1 cellular context compared by ENCODE assay signal in the genomic region with DNA sequence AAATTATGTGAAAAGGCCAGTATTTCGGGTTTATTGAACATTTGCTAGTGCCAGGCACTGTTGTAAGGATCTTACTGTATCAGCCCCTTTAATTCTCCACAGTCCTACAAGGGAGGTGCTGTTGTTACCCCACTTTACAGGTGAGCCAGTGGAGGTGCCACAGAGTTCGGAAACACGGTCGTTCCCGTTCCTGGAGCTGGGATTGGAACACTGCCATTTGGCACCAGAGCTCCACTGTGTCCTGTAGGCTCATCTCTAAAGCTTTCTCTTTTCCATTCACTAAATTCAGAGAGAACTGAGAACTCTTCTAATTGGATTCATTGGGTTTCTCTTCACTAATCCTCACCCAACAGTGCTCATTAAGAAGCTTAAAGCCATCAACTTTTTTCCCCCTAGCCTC.
TF ChIP-seq lines count a peak whose summit lies in the region.

No MANE protein-coding gene starts in this region.

TF ChIP-seq in HepG2, 621 proteins besides CTCF, POLR2A, EP300 and RAD21:
- TF ChIP-seq, protein P1, sequence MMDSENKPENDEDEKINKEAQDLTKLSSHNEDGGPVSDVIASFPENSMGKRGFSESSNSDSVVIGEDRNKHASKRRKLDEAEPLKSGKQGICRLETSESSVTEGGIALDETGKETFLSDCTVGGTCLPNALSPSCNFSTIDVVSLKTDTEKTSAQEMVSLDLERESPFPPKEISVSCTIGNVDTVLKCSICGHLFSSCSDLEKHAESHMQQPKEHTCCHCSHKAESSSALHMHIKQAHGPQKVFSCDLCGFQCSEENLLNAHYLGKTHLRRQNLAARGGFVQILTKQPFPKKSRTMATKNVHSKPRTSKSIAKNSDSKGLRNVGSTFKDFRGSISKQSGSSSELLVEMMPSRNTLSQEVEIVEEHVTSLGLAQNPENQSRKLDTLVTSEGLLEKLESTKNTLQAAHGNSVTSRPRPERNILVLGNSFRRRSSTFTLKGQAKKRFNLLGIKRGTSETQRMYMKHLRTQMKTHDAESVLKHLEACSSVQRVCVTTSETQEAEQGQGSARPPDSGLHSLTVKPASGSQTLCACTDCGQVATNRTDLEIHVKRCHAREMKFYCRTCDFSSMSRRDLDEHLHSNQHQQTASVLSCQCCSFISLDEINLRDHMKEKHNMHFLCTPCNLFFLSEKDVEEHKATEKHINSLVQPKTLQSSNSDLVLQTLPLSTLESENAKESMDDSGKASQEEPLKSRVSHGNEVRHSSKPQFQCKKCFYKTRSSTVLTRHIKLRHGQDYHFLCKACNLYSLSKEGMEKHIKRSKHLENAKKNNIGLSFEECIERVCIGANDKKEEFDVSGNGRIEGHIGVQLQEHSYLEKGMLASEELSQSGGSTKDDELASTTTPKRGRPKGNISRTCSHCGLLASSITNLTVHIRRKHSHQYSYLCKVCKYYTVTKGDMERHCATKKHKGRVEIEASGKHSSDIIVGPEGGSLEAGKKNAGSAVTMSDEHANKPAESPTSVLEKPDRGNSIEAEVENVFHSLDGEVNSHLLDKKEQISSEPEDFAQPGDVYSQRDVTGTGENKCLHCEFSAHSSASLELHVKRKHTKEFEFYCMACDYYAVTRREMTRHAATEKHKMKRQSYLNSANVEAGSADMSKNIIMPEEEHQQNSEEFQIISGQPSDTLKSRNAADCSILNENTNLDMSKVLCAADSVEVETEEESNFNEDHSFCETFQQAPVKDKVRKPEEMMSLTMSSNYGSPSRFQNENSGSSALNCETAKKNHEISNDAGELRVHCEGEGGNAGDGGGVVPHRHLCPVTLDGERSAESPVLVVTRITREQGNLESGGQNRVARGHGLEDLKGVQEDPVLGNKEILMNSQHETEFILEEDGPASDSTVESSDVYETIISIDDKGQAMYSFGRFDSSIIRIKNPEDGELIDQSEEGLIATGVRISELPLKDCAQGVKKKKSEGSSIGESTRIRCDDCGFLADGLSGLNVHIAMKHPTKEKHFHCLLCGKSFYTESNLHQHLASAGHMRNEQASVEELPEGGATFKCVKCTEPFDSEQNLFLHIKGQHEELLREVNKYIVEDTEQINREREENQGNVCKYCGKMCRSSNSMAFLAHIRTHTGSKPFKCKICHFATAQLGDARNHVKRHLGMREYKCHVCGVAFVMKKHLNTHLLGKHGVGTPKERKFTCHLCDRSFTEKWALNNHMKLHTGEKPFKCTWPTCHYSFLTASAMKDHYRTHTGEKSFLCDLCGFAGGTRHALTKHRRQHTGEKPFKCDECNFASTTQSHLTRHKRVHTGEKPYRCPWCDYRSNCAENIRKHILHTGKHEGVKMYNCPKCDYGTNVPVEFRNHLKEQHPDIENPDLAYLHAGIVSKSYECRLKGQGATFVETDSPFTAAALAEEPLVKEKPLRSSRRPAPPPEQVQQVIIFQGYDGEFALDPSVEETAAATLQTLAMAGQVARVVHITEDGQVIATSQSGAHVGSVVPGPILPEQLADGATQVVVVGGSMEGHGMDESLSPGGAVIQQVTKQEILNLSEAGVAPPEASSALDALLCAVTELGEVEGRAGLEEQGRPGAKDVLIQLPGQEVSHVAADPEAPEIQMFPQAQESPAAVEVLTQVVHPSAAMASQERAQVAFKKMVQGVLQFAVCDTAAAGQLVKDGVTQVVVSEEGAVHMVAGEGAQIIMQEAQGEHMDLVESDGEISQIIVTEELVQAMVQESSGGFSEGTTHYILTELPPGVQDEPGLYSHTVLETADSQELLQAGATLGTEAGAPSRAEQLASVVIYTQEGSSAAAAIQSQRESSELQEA (CRISPR knock-in tag; IDR thresholded peaks at IDR 0.05; ENCODE audit: not compliant biosample characterization) = no peak
- TF ChIP-seq, protein P2, sequence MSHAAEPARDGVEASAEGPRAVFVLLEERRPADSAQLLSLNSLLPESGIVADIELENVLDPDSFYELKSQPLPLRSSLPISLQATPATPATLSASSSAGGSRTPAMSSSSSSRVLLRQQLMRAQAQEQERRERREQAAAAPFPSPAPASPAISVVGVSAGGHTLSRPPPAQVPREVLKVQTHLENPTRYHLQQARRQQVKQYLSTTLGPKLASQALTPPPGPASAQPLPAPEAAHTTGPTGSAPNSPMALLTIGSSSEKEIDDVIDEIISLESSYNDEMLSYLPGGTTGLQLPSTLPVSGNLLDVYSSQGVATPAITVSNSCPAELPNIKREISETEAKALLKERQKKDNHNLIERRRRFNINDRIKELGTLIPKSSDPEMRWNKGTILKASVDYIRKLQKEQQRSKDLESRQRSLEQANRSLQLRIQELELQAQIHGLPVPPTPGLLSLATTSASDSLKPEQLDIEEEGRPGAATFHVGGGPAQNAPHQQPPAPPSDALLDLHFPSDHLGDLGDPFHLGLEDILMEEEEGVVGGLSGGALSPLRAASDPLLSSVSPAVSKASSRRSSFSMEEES (CRISPR knock-in tag; IDR thresholded peaks at IDR 0.05) = no peak
- TF ChIP-seq ZNF777 (CRISPR knock-in tag; IDR thresholded peaks at IDR 0.05) (no peak), IRX3 (CRISPR knock-in tag; IDR thresholded peaks at IDR 0.05; ENCODE audit: borderline replicate concordance, low read depth) (no peak), PAX8 (CRISPR knock-in tag; IDR thresholded peaks at IDR 0.05; ENCODE audit: borderline replicate concordance) (no peak), CBFB (CRISPR knock-in tag; IDR thresholded peaks at IDR 0.05) (no peak), RAD51 (IDR thresholded peaks at IDR 0.05; ENCODE audit: borderline replicate concordance) (no peak), SETDB1 (CRISPR knock-in tag; IDR thresholded peaks at IDR 0.05; ENCODE audit: borderline replicate concordance) (no peak), LCORL (IDR thresholded peaks at IDR 0.05) (no peak), LCORL (CRISPR knock-in tag; IDR thresholded peaks at IDR 0.05) (no peak)
- TF ChIP-seq, protein P3, sequence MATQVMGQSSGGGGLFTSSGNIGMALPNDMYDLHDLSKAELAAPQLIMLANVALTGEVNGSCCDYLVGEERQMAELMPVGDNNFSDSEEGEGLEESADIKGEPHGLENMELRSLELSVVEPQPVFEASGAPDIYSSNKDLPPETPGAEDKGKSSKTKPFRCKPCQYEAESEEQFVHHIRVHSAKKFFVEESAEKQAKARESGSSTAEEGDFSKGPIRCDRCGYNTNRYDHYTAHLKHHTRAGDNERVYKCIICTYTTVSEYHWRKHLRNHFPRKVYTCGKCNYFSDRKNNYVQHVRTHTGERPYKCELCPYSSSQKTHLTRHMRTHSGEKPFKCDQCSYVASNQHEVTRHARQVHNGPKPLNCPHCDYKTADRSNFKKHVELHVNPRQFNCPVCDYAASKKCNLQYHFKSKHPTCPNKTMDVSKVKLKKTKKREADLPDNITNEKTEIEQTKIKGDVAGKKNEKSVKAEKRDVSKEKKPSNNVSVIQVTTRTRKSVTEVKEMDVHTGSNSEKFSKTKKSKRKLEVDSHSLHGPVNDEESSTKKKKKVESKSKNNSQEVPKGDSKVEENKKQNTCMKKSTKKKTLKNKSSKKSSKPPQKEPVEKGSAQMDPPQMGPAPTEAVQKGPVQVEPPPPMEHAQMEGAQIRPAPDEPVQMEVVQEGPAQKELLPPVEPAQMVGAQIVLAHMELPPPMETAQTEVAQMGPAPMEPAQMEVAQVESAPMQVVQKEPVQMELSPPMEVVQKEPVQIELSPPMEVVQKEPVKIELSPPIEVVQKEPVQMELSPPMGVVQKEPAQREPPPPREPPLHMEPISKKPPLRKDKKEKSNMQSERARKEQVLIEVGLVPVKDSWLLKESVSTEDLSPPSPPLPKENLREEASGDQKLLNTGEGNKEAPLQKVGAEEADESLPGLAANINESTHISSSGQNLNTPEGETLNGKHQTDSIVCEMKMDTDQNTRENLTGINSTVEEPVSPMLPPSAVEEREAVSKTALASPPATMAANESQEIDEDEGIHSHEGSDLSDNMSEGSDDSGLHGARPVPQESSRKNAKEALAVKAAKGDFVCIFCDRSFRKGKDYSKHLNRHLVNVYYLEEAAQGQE (IDR thresholded peaks at IDR 0.05; ENCODE audit: borderline replicate concordance in 1 of 2, low read depth in 1 of 2, low read length in 2 of 2) = no peak
